16 cellular contexts compared by ENCODE assay signal in genomic region chr6:36659271-36659670, GRCh38. TPM values are rescaled to one million over a fixed set of nuclear protein-coding genes. Genes with fewer than 3 reads are reported as not detected.
A peak's percentile ranks its signal among the peaks of the same experiment; 100 is the strongest.
DNase-seq lines count a peak whose midpoint lies in the region; FAIRE-seq and TF ChIP-seq lines count a peak whose summit lies in the region.
"Had no signal": no experiment of that assay in that cellular context is flagged by ENCODE, and none has a peak within 500 bp of the region (broad histone marks: within the 10 kb centered on the region; RNA-seq: fewer than 3 reads in every experiment).

No MANE protein-coding gene starts in this region.

- no peak overlapping the region for H3K27ac Mint-ChIP-seq in astrocyte (ENCODE audit: unreplicated experiment)
- H3K27ac Mint-ChIP-seq: activated naive CD4-positive, alpha-beta T cell treated with anti-CD3 and anti-CD28 coated beads, Interleukin-2, amount 50 U/mL, for 24 hours; CD8-positive, alpha-beta T cell; immature natural killer cell had no signal

- FAIRE-seq in astrocyte (lab: Jason Lieb, UNC), result no peak

- TF ChIP-seq CTCF in AG09319 (IDR thresholded peaks at IDR 0.05; ENCODE audit: low read depth, low read length) (no peak), astrocyte (IDR thresholded peaks at IDR 0.05; ENCODE audit: insufficient read depth, low read depth, low read length) (no peak)

- H3K36me3 ChIP-seq in astrocyte (ENCODE audit: insufficient read depth, low read length), result no peaks in the 10 kb centered on the region
- H3K36me3 ChIP-seq: esophagus muscularis mucosa had no signal

- DNase-seq in AG09319 (ENCODE audit: extremely low read depth, low read depth), result peak; percentile 88
- peak; percentile 90 for DNase-seq in GM04504 (ENCODE audit: low read depth)
- peak; percentile 64 for DNase-seq in astrocyte (ENCODE audit: low read depth)
- DNase-seq in glomerular visceral epithelial cell (ENCODE audit: extremely low spot score), result peak; percentile 37
- no peak for DNase-seq in DMS53 (lab: John Stamatoyannopoulos, UW)
- DNase-seq in HK-2 (ENCODE audit: unreplicated experiment), result no peak
- DNase-seq in CD1c-positive myeloid dendritic cell (ENCODE audit: extremely low spot score), result no peak
- DNase-seq in KG1 (lab: John Stamatoyannopoulos, UW), result no peak
- DNase-seq: CD8-positive, alpha-beta T cell; immature natural killer cell; MM.1S; psoas muscle; stimulated activated naive CD4-positive, alpha-beta T cell had no signal

- H3K27ac ChIP-seq in astrocyte (ENCODE audit: low read depth, low read length), result no peak overlapping the region
- H3K27ac ChIP-seq: psoas muscle had no signal

- no peak overlapping the region for H3K4me2 ChIP-seq in astrocyte (ENCODE audit: low read length)

- H3K27me3 ChIP-seq in astrocyte (ENCODE audit: insufficient read depth, low read length), result peaks cover 4% of the 10 kb centered on the region

- peaks cover 16% of the 10 kb centered on the region for H3K27me3 Mint-ChIP-seq in astrocyte (ENCODE audit: low read depth, unreplicated experiment)

- H3K4me1 Mint-ChIP-seq in astrocyte (ENCODE audit: low read depth, unreplicated experiment), result peaks cover 15% of the 10 kb centered on the region
- H3K4me1 Mint-ChIP-seq: immature natural killer cell had no signal

- no peaks in the 10 kb centered on the region for H3K9me3 ChIP-seq in astrocyte (ENCODE audit: insufficient read depth, low read depth, low read length)
- H3K9me3 ChIP-seq: esophagus muscularis mucosa, psoas muscle had no signal

- no peaks in the 10 kb centered on the region for H4K20me1 ChIP-seq in astrocyte (ENCODE audit: insufficient read depth, low read length)

- no peaks in the 10 kb centered on the region for H3K36me3 Mint-ChIP-seq in astrocyte (ENCODE audit: low read depth, unreplicated experiment)
- H3K36me3 Mint-ChIP-seq: activated naive CD4-positive, alpha-beta T cell treated with anti-CD3 and anti-CD28 coated beads, Interleukin-2, amount 50 U/mL, for 24 hours; CD8-positive, alpha-beta T cell; immature natural killer cell had no signal

- no peak overlapping the region for H2AFZ ChIP-seq in astrocyte (ENCODE audit: low read depth, low read length)

- no peaks in the 10 kb centered on the region for H3K79me2 ChIP-seq in astrocyte (ENCODE audit: insufficient read depth, low read length)

- H3K4me3 Mint-ChIP-seq in astrocyte (ENCODE audit: unreplicated experiment), result no peak overlapping the region
- H3K4me3 Mint-ChIP-seq: activated naive CD4-positive, alpha-beta T cell treated with anti-CD3 and anti-CD28 coated beads, Interleukin-2, amount 50 U/mL, for 24 hours; CD8-positive, alpha-beta T cell; immature natural killer cell had no signal

- peaks cover 2% of the 10 kb centered on the region for H3K9me3 Mint-ChIP-seq in astrocyte (ENCODE audit: unreplicated experiment)
- H3K9me3 Mint-ChIP-seq: activated naive CD4-positive, alpha-beta T cell treated with anti-CD3 and anti-CD28 coated beads, Interleukin-2, amount 50 U/mL, for 24 hours; CD8-positive, alpha-beta T cell; immature natural killer cell had no signal

- no peak overlapping the region for H3K4me3 ChIP-seq in astrocyte (ENCODE audit: insufficient read depth, low read depth, low read length)
- H3K4me3 ChIP-seq: esophagus muscularis mucosa, psoas muscle had no signal

- no peak overlapping the region for H3K9ac ChIP-seq in astrocyte (ENCODE audit: low read length)

- peaks cover 9% of the 10 kb centered on the region for H3K4me1 ChIP-seq in astrocyte (ENCODE audit: insufficient read depth, low read length)

RNA-seq across cellular contexts. Expression of gene CDKN1A, which starts 19.2 kb away (rescaled TPM):
- 932 and 1,014 TPM in 2 replicates for total RNA-seq in astrocyte

RNA-seq across cellular contexts. Expression of gene RAB44, which starts 38.4 kb away (rescaled TPM):
- total RNA-seq in astrocyte, result 0.14 and 0.16 TPM in 2 replicates
- total RNA-seq: chondrocyte had no signal

Comparison
In these comparisons a context has a peak if more than half of its experiments do, and no peak if none do; other contexts are left out.
1. DNase-seq: peak in AG09319 (single experiment), GM04504 (single experiment), astrocyte (single experiment) and glomerular visceral epithelial cell (single experiment); none in DMS53 (single experiment), HK-2 (single experiment), CD1c-positive myeloid dendritic cell (single experiment) and KG1 (single experiment).